In the genomic region with DNA sequence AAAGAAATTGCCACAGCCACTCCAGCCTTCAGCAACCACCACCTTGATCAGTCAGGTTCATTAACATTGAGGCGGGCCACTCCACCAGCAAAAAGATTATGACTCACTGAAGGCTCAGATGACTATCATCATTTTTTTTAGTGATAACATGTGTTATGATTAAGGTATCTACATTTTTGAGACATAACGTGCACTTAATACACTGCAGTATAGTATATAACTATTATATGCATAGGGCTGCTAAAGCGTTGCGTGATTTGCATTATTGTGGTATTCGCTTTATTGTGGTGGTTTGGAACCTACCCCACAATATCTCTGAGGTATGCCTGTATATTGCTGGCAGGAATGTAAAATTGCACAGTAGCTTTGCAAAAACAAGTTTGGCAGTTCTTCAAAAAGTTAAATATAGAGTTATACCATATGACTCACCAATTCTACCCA, we compare ENCODE assay signal across 13 cellular contexts. TPM values are rescaled to one million over a fixed set of nuclear protein-coding genes. Genes with fewer than 3 reads are reported as not detected.
DNase-seq lines count a peak whose midpoint lies in the region; ATAC-seq and TF ChIP-seq lines count a peak whose summit lies in the region.
"Had no signal": no experiment of that assay in that cellular context is flagged by ENCODE, and none has a peak within 500 bp of the region (broad histone marks: within the 10 kb centered on the region; RNA-seq: fewer than 3 reads in every experiment).

No MANE protein-coding gene starts in this region.

- H3K79me2 ChIP-seq in SK-N-SH (ENCODE audit: insufficient read depth), result 0 out of 2 replicates have a peak, but pooled peaks cover 2% of the 10 kb centered on the region

- TF ChIP-seq CTCF in HFFc6 (IDR thresholded peaks at IDR 0.05) (peak; percentile 73), SK-N-SH (IDR thresholded peaks at IDR 0.05) (peak; percentile 50), fibroblast of pulmonary artery (IDR thresholded peaks at IDR 0.05; ENCODE audit: low read length, missing control alignments) (peak; percentile 38)

- H3K9ac ChIP-seq in BLaER1, result no peak overlapping the region
- H3K9ac ChIP-seq in SK-N-SH, result no peak overlapping the region

- DNase-seq in HFFc6 (peak; percentile 91), SK-N-SH (no peak), fibroblast of pulmonary artery (ENCODE audit: low read depth) (peak; percentile 86)
- no peak for DNase-seq in stimulated activated CD4-positive, alpha-beta T cell treated with anti-CD3 and anti-CD28 coated beads, Interleukin-2, amount 100 ng/mL, for 48 hours
- DNase-seq: activated naive CD8-positive, alpha-beta T cell treated with anti-CD3 and anti-CD28 coated beads, Interleukin-2, amount 10 ng/mL, durations not matched to agents 7 days and 5 days; endodermal cell; NCI-H69; T-helper 1 cell had no signal

- H3K4me2 ChIP-seq in BLaER1, result 0 out of 2 replicates have a peak overlapping the region, but pooled peaks have one; percentile 22
- no peak overlapping the region for H3K4me2 ChIP-seq in SK-N-SH

- peaks cover 21% of the 10 kb centered on the region for H3F3A ChIP-seq in SK-N-SH (replicated peaks; ENCODE audit: insufficient read depth)

- H3K4me1 Mint-ChIP-seq in HFFc6 (ENCODE audit: low read depth), result peaks cover 40% of the 10 kb centered on the region
- H3K4me1 Mint-ChIP-seq: endodermal cell had no signal

- H3K9me3 ChIP-seq in BLaER1 (no peaks in the 10 kb centered on the region), SK-N-SH (no peaks in the 10 kb centered on the region)

- POLR2A ChIA-PET in SK-N-SH (lab: Yijun Ruan, JAX), result no interaction called here

- H3K4me1 ChIP-seq in BLaER1, result peaks cover 40% of the 10 kb centered on the region
- peaks cover 0 to 2% of the 10 kb centered on the region in 2 experiments; a peak in 1 of 4 replicates for H3K4me1 ChIP-seq in SK-N-SH (ENCODE audit: control insufficient read depth in 1 of 2, insufficient read depth in 2 of 2, low read depth in 1 of 2, low read length in 1 of 2)

- no peak for TF ChIP-seq RAD21 in SK-N-SH (IDR thresholded peaks at IDR 0.05; ENCODE audit: low read length)

- H3K4me3 ChIP-seq in BLaER1 (no peak overlapping the region), SK-N-SH (ENCODE audit: low read depth in 2 of 2, low read length in 1 of 2) (no peak overlapping the region), fibroblast of pulmonary artery (replicated peaks; ENCODE audit: low read depth, low read length) (no peak overlapping the region)

- H3K27me3 Mint-ChIP-seq in HFFc6 (ENCODE audit: insufficient read depth), result peaks cover 2% of the 10 kb centered on the region; the same call in 1 of the 2 replicates
- H3K27me3 Mint-ChIP-seq: activated naive CD8-positive, alpha-beta T cell treated with anti-CD3 and anti-CD28 coated beads, Interleukin-2, amount 10 ng/mL, durations not matched to agents 7 days and 5 days had no signal

- no peaks in the 10 kb centered on the region for H3K36me3 ChIP-seq in BLaER1
- no peaks in the 10 kb centered on the region for H3K36me3 ChIP-seq in SK-N-SH (replicated peaks in 1 of 2; ENCODE audit: control insufficient read depth in 1 of 2, insufficient read depth in 2 of 2, low read length in 1 of 2)

- no peak overlapping the region; the same call in 1 of the 2 replicates for H3K27ac Mint-ChIP-seq in HFFc6
- H3K27ac Mint-ChIP-seq: activated naive CD8-positive, alpha-beta T cell treated with anti-CD3 and anti-CD28 coated beads, Interleukin-2, amount 10 ng/mL, durations not matched to agents 7 days and 5 days; endodermal cell; progenitor cell of endocrine pancreas had no signal

- CTCF ChIA-PET in SK-N-SH (lab: Yijun Ruan, JAX), result interaction anchor here (0.7 to 1.9 kb wide), 4 partner anchors 12 to 109 kb away, joined by 3 to 9 read pairs (median 4); partner anchors contain the start of gene NQO2

- H2AFZ ChIP-seq in SK-N-SH (ENCODE audit: low read depth), result no peak overlapping the region

- no peak overlapping the region for H3K4me3 Mint-ChIP-seq in HFFc6
- H3K4me3 Mint-ChIP-seq: activated naive CD8-positive, alpha-beta T cell treated with anti-CD3 and anti-CD28 coated beads, Interleukin-2, amount 10 ng/mL, durations not matched to agents 7 days and 5 days; endodermal cell had no signal

- peaks cover under 1% of the 10 kb centered on the region; the same call in 1 of the 2 replicates for H3K36me3 Mint-ChIP-seq in HFFc6 (ENCODE audit: low read depth)
- H3K36me3 Mint-ChIP-seq: activated naive CD8-positive, alpha-beta T cell treated with anti-CD3 and anti-CD28 coated beads, Interleukin-2, amount 10 ng/mL, durations not matched to agents 7 days and 5 days had no signal

- 26% methylated on average over 5 of the region's 5 CpGs for WGBS in SK-N-SH (ENCODE audit: low lambda C conversion rate)

- H4K20me1 ChIP-seq in BLaER1, result no peaks in the 10 kb centered on the region; the same call in 1 of the 2 replicates
- no peaks in the 10 kb centered on the region for H4K20me1 ChIP-seq in SK-N-SH (ENCODE audit: insufficient read depth)

- H3K9me2 ChIP-seq in SK-N-SH, result no peaks in the 10 kb centered on the region

- no peaks in the 10 kb centered on the region for H3K9me3 Mint-ChIP-seq in HFFc6
- H3K9me3 Mint-ChIP-seq: activated naive CD8-positive, alpha-beta T cell treated with anti-CD3 and anti-CD28 coated beads, Interleukin-2, amount 10 ng/mL, durations not matched to agents 7 days and 5 days had no signal

- peak in 1 of 2 experiments; percentile 56; a peak in 1 of 4 replicates for TF ChIP-seq EP300 in SK-N-SH (IDR thresholded peaks at IDR 0.05; ENCODE audit: borderline replicate concordance in 1 of 2, low read depth in 1 of 2, low read length in 1 of 2)

- H3K27me3 ChIP-seq in BLaER1 (no peaks in the 10 kb centered on the region), SK-N-SH (ENCODE audit: insufficient read depth) (no peaks in the 10 kb centered on the region)

- ATAC-seq in GM18502 (IDR thresholded peaks at IDR 0.05; ENCODE audit: poor library complexity, unreplicated experiment), result no peak
- ATAC-seq in HG03280 (IDR thresholded peaks at IDR 0.05; ENCODE audit: unreplicated experiment), result no peak
- ATAC-seq in GM21529 (IDR thresholded peaks at IDR 0.05; ENCODE audit: unreplicated experiment), result no peak

- H3K27ac ChIP-seq in BLaER1, result no peak overlapping the region
- no peak overlapping the region for H3K27ac ChIP-seq in SK-N-SH (ENCODE audit: low read depth in 2 of 2, low read length in 1 of 2)

TF ChIP-seq in SK-N-SH, 30 proteins besides CTCF, POLR2A, EP300 and RAD21 (continues in another document):
- TF ChIP-seq JUND (IDR thresholded peaks at IDR 0.05) (peak; percentile 73), EZH2phosphoT487 (IDR thresholded peaks at IDR 0.05; ENCODE audit: borderline replicate concordance, low read depth) (no peak), NFIC (IDR thresholded peaks at IDR 0.05; ENCODE audit: borderline replicate concordance) (peak; percentile 88), IRF3 (IDR thresholded peaks at IDR 0.05; ENCODE audit: low read depth, low read length) (no peak), TEAD4 (IDR thresholded peaks at IDR 0.05; ENCODE audit: borderline replicate concordance, insufficient read depth) (peak; percentile 83; the same call in 1 of the 2 replicates), REST (IDR thresholded peaks at IDR 0.05; ENCODE audit: low read depth, low read length) (no peak), ELF1 (IDR thresholded peaks at IDR 0.05) (no peak), FOSL2 (IDR thresholded peaks at IDR 0.05; ENCODE audit: borderline replicate concordance, low read depth) (peak; percentile 75; the same call in 1 of the 2 replicates)

RNA-seq across cellular contexts. Expression of gene RIPK1, which starts 6.8 kb away (rescaled TPM):
- total RNA-seq in HFFc6 (2021; fragmentation: NEBNext Ultra II Directional; extraction: Animal tissue kit (Norgen Biotek cat#: 25700)), result 10 to 100 TPM; 19.9 to 24.9 (median 22.2) TPM
- 12.0 and 15.7 TPM in 2 replicates for polyA plus RNA-seq in SK-N-SH (2012; rRNA removed)
- polyA plus RNA-seq in SK-N-SH (2012; cell fraction: cytosol; rRNA removed), result 13.2 and 14.1 TPM in 2 replicates
- polyA plus RNA-seq in SK-N-SH (2012; cell fraction: nucleus; rRNA removed), result 20.4 and 28.0 TPM in 2 replicates

RNA-seq across cellular contexts. Expression of gene BPHL, which starts 57.0 kb away (rescaled TPM):
- total RNA-seq in HFFc6 (2021; fragmentation: NEBNext Ultra II Directional; extraction: Animal tissue kit (Norgen Biotek cat#: 25700)), result 10 to 100 TPM in 5 of 6 experiments, 1 to 10 TPM in 1; 9.3 to 14.6 (median 11.9) TPM
- polyA plus RNA-seq in SK-N-SH (2012; rRNA removed), result 21.7 and 25.6 TPM in 2 replicates
- 19.1 and 21.3 TPM in 2 replicates for polyA plus RNA-seq in SK-N-SH (2012; cell fraction: cytosol; rRNA removed)
- polyA plus RNA-seq in SK-N-SH (2012; cell fraction: nucleus; rRNA removed), result 36.9 and 52.4 TPM in 2 replicates

Comparison
In these comparisons a context has a peak if more than half of its experiments do, and no peak if none do; other contexts are left out.
1. DNase-seq: peak in HFFc6 (single experiment) and fibroblast of pulmonary artery (single experiment); none in SK-N-SH (single experiment) and stimulated activated CD4-positive, alpha-beta T cell treated with anti-CD3 and anti-CD28 coated beads, Interleukin-2, amount 100 ng/mL, for 48 hours (0 of 2).
2. Peak in every context shown above with its lines, with median percentiles within 50 percentile points of each other: CTCF ChIP-seq.